8 cellular contexts compared by ENCODE assay signal in genomic region chr16:21598676-21599157, GRCh38. TPM values are rescaled to one million over a fixed set of nuclear protein-coding genes. Genes with fewer than 3 reads are reported as not detected.
DNase-seq lines count a peak whose midpoint lies in the region; ATAC-seq, FAIRE-seq and TF ChIP-seq lines count a peak whose summit lies in the region.

No MANE protein-coding gene starts in this region.

- H4K20me1 ChIP-seq in GM23338 (replicated peaks; ENCODE audit: insufficient read depth) (peaks cover 16% of the 10 kb centered on the region; the same call in 1 of the 2 replicates), endothelial cell of umbilical vein (replicated peaks; ENCODE audit: control insufficient read depth, extremely low read depth, insufficient read depth, low read length) (no peaks in the 10 kb centered on the region)

- dilution Hi-C loops in endothelial cell of umbilical vein (cut with MboI; ENCODE audit: extremely low pct_ligation_motif_present, low sequenced_read_pairs), result no loop called here

- peak overlapping the region; percentile 92 for H3K4me3 Mint-ChIP-seq in GM23338
- peak overlapping the region; percentile 92 for H3K4me3 Mint-ChIP-seq in T-helper 2 cell treated with Interferon-gamma antibody and Interleukin-4, amounts not matched to agents 5 μg/mL and 100 μg/mL, for 36 hours

- no peaks in the 10 kb centered on the region for H3K9me3 Mint-ChIP-seq in GM23338
- H3K9me3 Mint-ChIP-seq in T-helper 2 cell treated with Interferon-gamma antibody and Interleukin-4, amounts not matched to agents 5 μg/mL and 100 μg/mL, for 36 hours, result no peaks in the 10 kb centered on the region

- H3K79me2 ChIP-seq in GM23338 (replicated peaks; ENCODE audit: insufficient read depth), result peaks cover 37% of the 10 kb centered on the region
- peaks cover 36% of the 10 kb centered on the region for H3K79me2 ChIP-seq in endothelial cell of umbilical vein (ENCODE audit: control insufficient read depth, insufficient read depth, low read length)

- H3K4me3 ChIP-seq in GM23338 (peak overlapping the region; percentile 94), endothelial cell of umbilical vein (replicated peaks in 1 of 3; ENCODE audit: insufficient read depth in 1 of 3, low read depth in 1 of 3, low read length in 3 of 3) (peak overlapping the region; percentile 42 to 74 (median 60)), muscle layer of colon (ENCODE audit: low read depth in 1 of 2, low read length in 2 of 2) (peak overlapping the region; percentile 84 to 93)

- H3K36me3 ChIP-seq in GM23338 (ENCODE audit: insufficient read depth), result no peaks in the 10 kb centered on the region
- H3K36me3 ChIP-seq in endothelial cell of umbilical vein (ENCODE audit: control insufficient read depth in 2 of 2, extremely low read depth in 1 of 2, insufficient read depth in 2 of 2, low read length in 2 of 2), result no peaks in the 10 kb centered on the region
- no peaks in the 10 kb centered on the region for H3K36me3 ChIP-seq in muscle layer of colon (ENCODE audit: insufficient read depth, low read length)

- no peaks in the 10 kb centered on the region for H3K9me2 ChIP-seq in GM23338 (ENCODE audit: insufficient read depth)

- no peaks in the 10 kb centered on the region for H3K36me3 Mint-ChIP-seq in GM23338 (ENCODE audit: low read depth)
- peaks cover 11% of the 10 kb centered on the region for H3K36me3 Mint-ChIP-seq in T-helper 2 cell treated with Interferon-gamma antibody and Interleukin-4, amounts not matched to agents 5 μg/mL and 100 μg/mL, for 36 hours (ENCODE audit: low read depth)

- H3K4me2 ChIP-seq in GM23338 (peak overlapping the region; percentile 87), endothelial cell of umbilical vein (ENCODE audit: insufficient read depth, low read length) (peak overlapping the region; percentile 82)

- H3K27me3 ChIP-seq in GM23338 (ENCODE audit: insufficient read depth), result no peaks in the 10 kb centered on the region
- H3K27me3 ChIP-seq in endothelial cell of umbilical vein (ENCODE audit: control insufficient read depth in 2 of 2, insufficient read depth in 2 of 2, low read length in 2 of 2), result peaks cover 0 to 2% of the 10 kb centered on the region in 2 experiments
- H3K27me3 ChIP-seq in muscle layer of colon (ENCODE audit: control insufficient read depth in 1 of 2, insufficient read depth in 2 of 2, low read length in 2 of 2), result no peaks in the 10 kb centered on the region

- intact Hi-C loops in endothelial cell of umbilical vein (cut with micrococcal nuclease), result loop anchor here (1.0 to 5.0 kb wide), 2 partner anchors 28 to 44 kb away; no protein-coding TSS in a partner anchor

- TSS peak; percentile 94 for BruUV-seq in endothelial cell of umbilical vein (replicated peaks; lab: Mats Ljungman, UMichigan)

- H3K9ac ChIP-seq in endothelial cell of umbilical vein (replicated peaks; ENCODE audit: extremely low read depth, insufficient read depth, low read length) (peak overlapping the region; percentile 88), muscle layer of colon (ENCODE audit: low read length) (peak overlapping the region; percentile 94)

- H3F3A ChIP-seq in GM23338 (replicated peaks; ENCODE audit: low read depth), result no peaks in the 10 kb centered on the region

- ATAC-seq in GM23338 (peak; percentile 7), HG02759 (IDR thresholded peaks at IDR 0.05; ENCODE audit: unreplicated experiment) (no peak), HG02763 (IDR thresholded peaks at IDR 0.05; ENCODE audit: unreplicated experiment) (no peak)

- H3K4me1 ChIP-seq in GM23338 (ENCODE audit: insufficient read depth) (peaks cover 10% of the 10 kb centered on the region; the same call in 1 of the 2 replicates), endothelial cell of umbilical vein (ENCODE audit: control insufficient read depth, extremely low read depth, insufficient read depth, low read length) (peaks cover 21% of the 10 kb centered on the region), muscle layer of colon (ENCODE audit: insufficient read depth, low read length) (peaks cover 20% of the 10 kb centered on the region)

- peak overlapping the region; percentile 87 for H3K27ac ChIP-seq in GM23338 (ENCODE audit: low read depth)
- peak overlapping the region; percentile 49 for H3K27ac ChIP-seq in endothelial cell of umbilical vein (ENCODE audit: insufficient read depth, low read depth, low read length)
- peak overlapping the region; percentile 88 for H3K27ac ChIP-seq in muscle layer of colon (ENCODE audit: low read depth, low read length)

- peak overlapping the region; percentile 95 for H2AFZ ChIP-seq in GM23338
- peak overlapping the region; percentile 94 for H2AFZ ChIP-seq in endothelial cell of umbilical vein (ENCODE audit: low read depth, low read length)

- peak overlapping the region; percentile 94 for H3K27ac Mint-ChIP-seq in GM23338
- peak overlapping the region; percentile 90 for H3K27ac Mint-ChIP-seq in T-helper 2 cell treated with Interferon-gamma antibody and Interleukin-4, amounts not matched to agents 5 μg/mL and 100 μg/mL, for 36 hours

- no peaks in the 10 kb centered on the region for H3K9me1 ChIP-seq in endothelial cell of umbilical vein (replicated peaks; ENCODE audit: control insufficient read depth, extremely low read depth, insufficient read depth, low read length)

- POLR2A ChIA-PET in endothelial cell of umbilical vein (lab: Charles Lee), result no interaction called here

- peak; percentile 28 for DNase-seq in AG20443 (ENCODE audit: low spot score)
- peak; percentile 42 for DNase-seq in GM23338 (ENCODE audit: low spot score)
- no peak for DNase-seq in T-helper 2 cell treated with Interferon-gamma antibody and Interleukin-4, amounts not matched to agents 5 μg/mL and 100 μg/mL, for 36 hours (ENCODE audit: low spot score)
- DNase-seq in endothelial cell of umbilical vein (ENCODE audit: low read depth, low spot score), result peak; percentile 43
- no peak for DNase-seq in hippocampal formation (lab: John Stamatoyannopoulos, UW)

- TF ChIP-seq POLR2A in endothelial cell of umbilical vein (IDR thresholded peaks at IDR 0.05; ENCODE audit: low read depth, low read length), result no peak

- CTCF ChIA-PET in endothelial cell of umbilical vein (lab: Charles Lee), result interaction anchor here (1.1 kb wide), 1 partner anchor 10 kb away, joined by 3 read pairs; no protein-coding TSS in a partner anchor

- no peak for FAIRE-seq in endothelial cell of umbilical vein (lab: Jason Lieb, UNC)

- TF ChIP-seq CTCF in GM23338 (conservative IDR thresholded peaks at IDR 0.05; ENCODE audit: low read depth in 2 of 2), result no peak
- no peak for TF ChIP-seq CTCF in endothelial cell of umbilical vein (IDR thresholded peaks at IDR 0.05; ENCODE audit: extremely low read depth in 1 of 2, insufficient read depth in 1 of 2, low read depth in 1 of 2, low read length in 2 of 2)

- H3K4me1 Mint-ChIP-seq in GM23338, result peaks cover 25% of the 10 kb centered on the region
- peaks cover 42% of the 10 kb centered on the region for H3K4me1 Mint-ChIP-seq in T-helper 2 cell treated with Interferon-gamma antibody and Interleukin-4, amounts not matched to agents 5 μg/mL and 100 μg/mL, for 36 hours (ENCODE audit: low read depth)

- H3K9me3 ChIP-seq in endothelial cell of umbilical vein (replicated peaks; ENCODE audit: control insufficient read depth, insufficient read depth, low read length), result no peaks in the 10 kb centered on the region
- no peaks in the 10 kb centered on the region for H3K9me3 ChIP-seq in muscle layer of colon (ENCODE audit: low read length)

- H3K27me3 Mint-ChIP-seq in GM23338 (ENCODE audit: insufficient read depth, low read depth, poor library complexity), result peaks cover 3% of the 10 kb centered on the region
- no peaks in the 10 kb centered on the region for H3K27me3 Mint-ChIP-seq in T-helper 2 cell treated with Interferon-gamma antibody and Interleukin-4, amounts not matched to agents 5 μg/mL and 100 μg/mL, for 36 hours (ENCODE audit: low read depth)

TF ChIP-seq in GM23338, 12 proteins besides CTCF, POLR2A, EP300 and RAD21 (continues in another document):
- TF ChIP-seq STAT1 (IDR thresholded peaks at IDR 0.05; ENCODE audit: unreplicated experiment) (no peak), ZNF331 (CRISPR knock-in tag; IDR thresholded peaks at IDR 0.05; ENCODE audit: low read depth) (no peak), EZH2phosphoT487 (IDR thresholded peaks at IDR 0.05; ENCODE audit: unreplicated experiment) (no peak), POLR2AphosphoS5 (IDR thresholded peaks at IDR 0.05; ENCODE audit: low read depth) (no peak), CREB1 (CRISPR knock-in tag; IDR thresholded peaks at IDR 0.05; ENCODE audit: low read depth) (no peak)

TF ChIP-seq in endothelial cell of umbilical vein, 7 proteins besides CTCF, POLR2A, EP300 and RAD21 (continues in another document):
- TF ChIP-seq JUN (IDR thresholded peaks at IDR 0.05; ENCODE audit: borderline replicate concordance, insufficient read depth, insufficient read length, low read depth) (no peak), POLR2AphosphoS5 (IDR thresholded peaks at IDR 0.05; ENCODE audit: insufficient read depth, low read depth, low read length) (no peak), FOS (IDR thresholded peaks at IDR 0.05; ENCODE audit: borderline replicate concordance, insufficient read depth, low read length) (no peak), MYC (IDR thresholded peaks at IDR 0.05; ENCODE audit: low read depth, low read length) (no peak), GATA2 (IDR thresholded peaks at IDR 0.05; ENCODE audit: insufficient read depth, insufficient read length, low read depth, low read length) (no peak)

RNA-seq across cellular contexts. Expression of gene METTL9, which starts 0.7 kb away (rescaled TPM):
- 152 and 180 TPM in 2 replicates for total RNA-seq in GM23338 (2014; rRNA removed; shearing (Covaris generic))
- polyA plus RNA-seq in GM23338 (2016; fragmentation: Nextera tagmentation; extraction: Ambion mirVana) (66.4 and 72.5 TPM in 2 replicates), endothelial cell of umbilical vein (44.0 and 53.8 TPM in 2 replicates)
- 116 and 121 TPM in 2 replicates for total RNA-seq in endothelial cell of umbilical vein
- polyA plus RNA-seq in endothelial cell of umbilical vein (2011; cell fraction: cytosol; rRNA removed), result 70.4 and 82.4 TPM in 2 replicates
- polyA plus RNA-seq in endothelial cell of umbilical vein (2011; cell fraction: nucleus; rRNA removed), result 27.5 and 35.8 TPM in 2 replicates
- 130 and 154 TPM in 2 replicates for polyA plus RNA-seq in endothelial cell of umbilical vein (2012)
- 38.5 and 44.6 TPM in 2 replicates for polyA minus RNA-seq in endothelial cell of umbilical vein
- polyA minus RNA-seq in endothelial cell of umbilical vein (2011; cell fraction: cytosol; rRNA and poly(A)+ RNA removed), result 29.7 TPM
- 28.8 and 38.9 TPM in 2 replicates for polyA minus RNA-seq in endothelial cell of umbilical vein (2011; cell fraction: nucleus; rRNA and poly(A)+ RNA removed)

RNA-seq across cellular contexts. Expression of gene IGSF6, which starts 53.7 kb away (rescaled TPM):
- total RNA-seq in GM23338 (2014; rRNA removed; shearing (Covaris generic)), result not detected in 2 replicates
- 0.17 and 0.19 TPM in 2 replicates for polyA plus RNA-seq in GM23338 (2016; fragmentation: Nextera tagmentation; extraction: Ambion mirVana)
- total RNA-seq in endothelial cell of umbilical vein, result not detected in 2 replicates
- polyA plus RNA-seq in endothelial cell of umbilical vein, result not detected in 2 replicates
- not detected in 2 replicates for polyA plus RNA-seq in endothelial cell of umbilical vein (2011; cell fraction: cytosol; rRNA removed)
- polyA plus RNA-seq in endothelial cell of umbilical vein (2011; cell fraction: nucleus; rRNA removed), result not detected in 2 replicates
- polyA plus RNA-seq in endothelial cell of umbilical vein (2012), result 0.36 TPM in 1 of 2 replicates, not detected in the other
- not detected in 2 replicates for polyA minus RNA-seq in endothelial cell of umbilical vein
- polyA minus RNA-seq in endothelial cell of umbilical vein (2011; cell fraction: cytosol; rRNA and poly(A)+ RNA removed), result not detected
- not detected in 2 replicates for polyA minus RNA-seq in endothelial cell of umbilical vein (2011; cell fraction: nucleus; rRNA and poly(A)+ RNA removed)

Comparison
In these comparisons a context has a peak if more than half of its experiments do, and no peak if none do; other contexts are left out.
1. DNase-seq: peak in AG20443 (single experiment), GM23338 (single experiment) and endothelial cell of umbilical vein (single experiment); none in T-helper 2 cell treated with Interferon-gamma antibody and Interleukin-4, amounts not matched to agents 5 μg/mL and 100 μg/mL, for 36 hours (single experiment) and hippocampal formation (0 of 2).
2. Peak in every context shown above with its lines, with median percentiles within 50 percentile points of each other: H3K27ac ChIP-seq and H3K4me3 ChIP-seq.